In genomic region chr19:43574424-43575155, GRCh38 we compare ENCODE assay signal across 8 cellular contexts. TPM values are rescaled to one million over a fixed set of nuclear protein-coding genes. Genes with fewer than 3 reads are reported as not detected.
DNase-seq lines count a peak whose midpoint lies in the region; ATAC-seq and TF ChIP-seq lines count a peak whose summit lies in the region.

No MANE protein-coding gene starts in this region.

- H3K27ac ChIP-seq in OCI-LY1 (ENCODE audit: low read depth, low read length, poor library complexity, severe bottlenecking) (peak overlapping the region; percentile 27), dorsolateral prefrontal cortex (peak overlapping the region in 54 of 59 donors; percentile 30 to 96 (median 83))

- H3K27ac Mint-ChIP-seq in nephron, result peak overlapping the region; percentile 88 to 98 (median 97)

- peaks cover 22% of the 10 kb centered on the region for H3K36me3 Mint-ChIP-seq in nephron (ENCODE audit: low read depth)

- H3K4me1 Mint-ChIP-seq in nephron, result peaks cover 40% of the 10 kb centered on the region

- peak overlapping the region; percentile 98 for H3K9ac ChIP-seq in ES-I3 (ENCODE audit: low read depth, low read length)
- H3K9ac ChIP-seq in OCI-LY1 (ENCODE audit: low read length), result peak overlapping the region; percentile 99

- H3K4me1 ChIP-seq in ES-I3 (ENCODE audit: insufficient read depth, low read length) (peaks cover 6% of the 10 kb centered on the region; the same call in 1 of the 2 replicates), OCI-LY1 (ENCODE audit: insufficient read depth, low read length, severe bottlenecking) (peaks cover 13% of the 10 kb centered on the region)

- peak overlapping the region; percentile 97 for H3K4me3 ChIP-seq in OCI-LY1 (ENCODE audit: low read depth, low read length, poor library complexity, severe bottlenecking)
- peak overlapping the region; percentile 56 to 99 (median 88) for H3K4me3 ChIP-seq in dorsolateral prefrontal cortex

- H2AFZ ChIP-seq in OCI-LY1 (ENCODE audit: low read length), result no peak overlapping the region

- no peaks in the 10 kb centered on the region; the same call in 1 of the 2 replicates for H3K9me3 ChIP-seq in ES-I3 (ENCODE audit: control insufficient read depth, insufficient read depth, low read length)
- H3K9me3 ChIP-seq in OCI-LY1 (ENCODE audit: low read length), result no peaks in the 10 kb centered on the region

- TF ChIP-seq CTCF in OCI-LY1 (IDR thresholded peaks at IDR 0.05; ENCODE audit: low read length) (no peak), dorsolateral prefrontal cortex (IDR thresholded peaks at IDR 0.05 in 54 of 56, conservative IDR thresholded peaks at IDR 0.05 in 2 of 56; ENCODE audit: low read depth in 1 of 56, partially characterized antibody in 56 of 56) (no peak), nephron (IDR thresholded peaks at IDR 0.05; ENCODE audit: unreplicated experiment in 3 of 3) (no peak)

- intact Hi-C loops in dorsolateral prefrontal cortex (cut with DNase I), result loop anchor here (1.0 kb wide), 1 partner anchor 22 kb away; the partner anchor contains the start of genes IRGQ (in 2 of the 2) and ZNF576 (in 2 of the 2)

- H3F3A ChIP-seq in OCI-LY1 (ENCODE audit: insufficient read depth, low read length), result no peaks in the 10 kb centered on the region

- ATAC-seq in HG02970 (IDR thresholded peaks at IDR 0.05; ENCODE audit: low FRiP score, unreplicated experiment) (no peak), GM18517 (IDR thresholded peaks at IDR 0.05; ENCODE audit: unreplicated experiment) (no peak)

- DNase-seq in dorsolateral prefrontal cortex (no peak), NOMO-1 (lab: John Stamatoyannopoulos, UW; ENCODE audit: unreplicated experiment in 2 of 2) (no peak)
- no peak for DNase-seq in activated CD8-positive, alpha-beta memory T cell treated with anti-CD3 and anti-CD28 coated beads, Interleukin-2, amount 50 U/mL, for 4 hours

- H3K27me3 ChIP-seq in OCI-LY1 (ENCODE audit: insufficient read depth, low read length) (no peaks in the 10 kb centered on the region), dorsolateral prefrontal cortex (no peaks in the 10 kb centered on the region)

- peak overlapping the region; percentile 96 for H3K4me2 ChIP-seq in OCI-LY1 (ENCODE audit: low read length)

- no peaks in the 10 kb centered on the region for H4K20me1 ChIP-seq in OCI-LY1 (ENCODE audit: insufficient read depth, low read length)

- peak overlapping the region; percentile 95 to 99 (median 96) for H3K4me3 Mint-ChIP-seq in nephron

- H3K9me2 ChIP-seq in OCI-LY1 (ENCODE audit: low read depth, low read length), result no peaks in the 10 kb centered on the region

- 0 out of 2 replicates have a peak, but pooled peaks cover 3% of the 10 kb centered on the region for H3K79me2 ChIP-seq in OCI-LY1 (ENCODE audit: insufficient read depth, low read length)

- H3K27me3 Mint-ChIP-seq in nephron (ENCODE audit: low read depth), result no peaks in the 10 kb centered on the region

- H3K36me3 ChIP-seq in ES-I3 (ENCODE audit: insufficient read depth, low read length) (no peaks in the 10 kb centered on the region; the same call in 1 of the 2 replicates), OCI-LY1 (ENCODE audit: insufficient read depth, low read length) (peaks cover 16% of the 10 kb centered on the region; the same call in 1 of the 2 replicates)

- no peaks in the 10 kb centered on the region for H3K9me3 Mint-ChIP-seq in nephron

RNA-seq across cellular contexts. Expression of gene XRCC1, which starts 0.7 kb away (rescaled TPM):
- total RNA-seq in dorsolateral prefrontal cortex, result 10 to 100 TPM; 15.0 to 45.0 (median 30.4) TPM

RNA-seq across cellular contexts. Expression of gene PINLYP, which starts 1.0 kb away (rescaled TPM):
- total RNA-seq in dorsolateral prefrontal cortex, result 10 to 100 TPM in 8 of 120 experiments, 1 to 10 TPM in 111, under 1 TPM in 1; 0.93 to 18.3 (median 5.7) TPM

RNA-seq across cellular contexts. Expression of gene IRGQ, which starts 21.3 kb away (rescaled TPM):
- 10 to 100 TPM; 32.4 to 75.1 (median 53.9) TPM for total RNA-seq in dorsolateral prefrontal cortex

RNA-seq across cellular contexts. Expression of gene ZNF576, which starts 21.8 kb away (rescaled TPM):
- total RNA-seq in dorsolateral prefrontal cortex, result 10 to 100 TPM; 12.5 to 30.4 (median 22.2) TPM

RNA-seq across cellular contexts. Expression of gene SRRM5, which starts 37.3 kb away (rescaled TPM):
- total RNA-seq in dorsolateral prefrontal cortex, result 1 to 10 TPM in 47 of 120 experiments, under 1 TPM in 72, not detected in 1; 0.22 to 3.6 (median 0.89) TPM
